In genomic region chr3:100075731-100076543, GRCh38 we compare ENCODE assay signal across 16 cellular contexts. TPM values are rescaled to one million over a fixed set of nuclear protein-coding genes. Genes with fewer than 3 reads are reported as not detected.
DNase-seq lines count a peak whose midpoint lies in the region; ATAC-seq and TF ChIP-seq lines count a peak whose summit lies in the region.
"Had no signal": no experiment of that assay in that cellular context is flagged by ENCODE, and none has a peak within 500 bp of the region (broad histone marks: within the 10 kb centered on the region; RNA-seq: fewer than 3 reads in every experiment).

No MANE protein-coding gene starts in this region.

- TF ChIP-seq CTCF in lower lobe of right lung (IDR thresholded peaks at IDR 0.05), result no peak
- no peak for TF ChIP-seq CTCF in tibial nerve (IDR thresholded peaks at IDR 0.05)

- peak overlapping the region; percentile 54 for H3K27ac Mint-ChIP-seq in activated naive CD8-positive, alpha-beta T cell
- no peak overlapping the region for H3K27ac Mint-ChIP-seq in activated naive CD8-positive, alpha-beta T cell treated with anti-CD3 and anti-CD28 coated beads, Interleukin-2, amount 50 U/mL, for 24 hours
- peak overlapping the region; percentile 46 for H3K27ac Mint-ChIP-seq in activated T-helper 1 cell treated with anti-CD3 and anti-CD28 coated beads, Interleukin-12 subunit alpha, Interleukin-12 subunit beta, Interleukin-2, Interleukin-4 antibody, amounts not matched to agents 30 ng/mL and 10 ng/mL and 1 ng/mL, durations not matched to agents 14 hours and 24 hours and 36 hours
- H3K27ac Mint-ChIP-seq: GM23338 had no signal

- H3K4me3 ChIP-seq in lower lobe of right lung (no peak overlapping the region), urinary bladder (ENCODE audit: low read depth, low read length) (no peak overlapping the region), tibial nerve (no peak overlapping the region)
- H3K4me3 ChIP-seq: GM23338, SK-N-MC had no signal

- H3K27ac ChIP-seq in lower lobe of right lung, result peak overlapping the region; percentile 27
- H3K27ac ChIP-seq in urinary bladder (ENCODE audit: low read depth), result peak overlapping the region; percentile 5
- no peak overlapping the region for H3K27ac ChIP-seq in tibial nerve
- H3K27ac ChIP-seq: SK-N-MC had no signal

- 43% methylated on average over 4 of the region's 4 CpGs for WGBS in urinary bladder
- 76 to 90% methylated on average over 4 of the region's 4 CpGs for WGBS in tibial nerve, 2 donors

- intact Hi-C loops in activated T-helper 1 cell treated with anti-CD3 and anti-CD28 coated beads, Interleukin-12 subunit alpha, Interleukin-12 subunit beta, Interleukin-2, Interleukin-4 antibody, amounts not matched to agents 30 ng/mL and 10 ng/mL and 1 ng/mL, durations not matched to agents 14 hours and 24 hours and 36 hours (cut with micrococcal nuclease), result loop anchor here (1.0 kb wide), 1 partner anchor 8 kb away; no protein-coding TSS in a partner anchor
- intact Hi-C loops in lower lobe of right lung (cut with DNase I), result no loop called here

- H3K4me3 Mint-ChIP-seq in activated naive CD8-positive, alpha-beta T cell, result no peak overlapping the region
- no peak overlapping the region for H3K4me3 Mint-ChIP-seq in activated naive CD8-positive, alpha-beta T cell treated with anti-CD3 and anti-CD28 coated beads, Interleukin-2, amount 50 U/mL, for 24 hours
- H3K4me3 Mint-ChIP-seq in activated T-helper 1 cell treated with anti-CD3 and anti-CD28 coated beads, Interleukin-12 subunit alpha, Interleukin-12 subunit beta, Interleukin-2, Interleukin-4 antibody, amounts not matched to agents 30 ng/mL and 10 ng/mL and 1 ng/mL, durations not matched to agents 14 hours and 24 hours and 36 hours, result peak overlapping the region; percentile 21
- H3K4me3 Mint-ChIP-seq: GM23338 had no signal

- no peak for TF ChIP-seq POLR2A in tibial nerve (IDR thresholded peaks at IDR 0.05)

- H3K9me3 ChIP-seq in lower lobe of right lung (no peaks in the 10 kb centered on the region), tibial nerve (no peaks in the 10 kb centered on the region)

- DNase-seq in activated naive CD8-positive, alpha-beta T cell treated with anti-CD3 and anti-CD28 coated beads, Interleukin-2, amount 50 U/mL, for 24 hours, result no peak
- DNase-seq in activated T-helper 1 cell treated with anti-CD3 and anti-CD28 coated beads, Interleukin-12 subunit alpha, Interleukin-12 subunit beta, Interleukin-2, Interleukin-4 antibody, amounts not matched to agents 30 ng/mL and 10 ng/mL and 1 ng/mL, durations not matched to agents 14 hours and 24 hours and 36 hours (ENCODE audit: low spot score), result no peak
- DNase-seq in lower lobe of right lung (no peak), tibial nerve (ENCODE audit: low spot score in 2 of 2) (no peak)
- no peak for DNase-seq in activated CD4-positive, CD25-positive, alpha-beta regulatory T cell (lab: John Stamatoyannopoulos, UW)
- DNase-seq: activated CD4-positive, CD25-positive, alpha-beta regulatory T cell treated with anti-CD3 and anti-CD28 coated beads, Interleukin-2, amount 50 U/mL, for 72 hours; activated gamma-delta T cell treated with Interleukin-2 at 50 U/mL for 16 hours; DMS79; NCI-H1092 treated with DMSO at 0.1 percent for 48 hours; NCI-H69; stimulated activated CD4-positive, alpha-beta T cell treated with anti-CD3 and anti-CD28 coated beads, Interleukin-15, amount 100 ng/mL, for 24 hours had no signal

- peaks cover 52% of the 10 kb centered on the region for H3K4me1 Mint-ChIP-seq in activated naive CD8-positive, alpha-beta T cell (ENCODE audit: low read depth)
- H3K4me1 Mint-ChIP-seq in activated naive CD8-positive, alpha-beta T cell treated with anti-CD3 and anti-CD28 coated beads, Interleukin-2, amount 50 U/mL, for 24 hours, result peaks cover 52% of the 10 kb centered on the region
- peaks cover 58% of the 10 kb centered on the region for H3K4me1 Mint-ChIP-seq in activated T-helper 1 cell treated with anti-CD3 and anti-CD28 coated beads, Interleukin-12 subunit alpha, Interleukin-12 subunit beta, Interleukin-2, Interleukin-4 antibody, amounts not matched to agents 30 ng/mL and 10 ng/mL and 1 ng/mL, durations not matched to agents 14 hours and 24 hours and 36 hours (ENCODE audit: low read depth)

- peaks cover 9% of the 10 kb centered on the region for H3K36me3 Mint-ChIP-seq in activated naive CD8-positive, alpha-beta T cell
- peaks cover 1% of the 10 kb centered on the region for H3K36me3 Mint-ChIP-seq in activated naive CD8-positive, alpha-beta T cell treated with anti-CD3 and anti-CD28 coated beads, Interleukin-2, amount 50 U/mL, for 24 hours (ENCODE audit: low read depth)
- H3K36me3 Mint-ChIP-seq in activated T-helper 1 cell treated with anti-CD3 and anti-CD28 coated beads, Interleukin-12 subunit alpha, Interleukin-12 subunit beta, Interleukin-2, Interleukin-4 antibody, amounts not matched to agents 30 ng/mL and 10 ng/mL and 1 ng/mL, durations not matched to agents 14 hours and 24 hours and 36 hours (ENCODE audit: low read depth), result peaks cover 15% of the 10 kb centered on the region

- H3K4me1 ChIP-seq in lower lobe of right lung (peaks cover 38% of the 10 kb centered on the region), urinary bladder (ENCODE audit: insufficient read depth) (peaks cover 1% of the 10 kb centered on the region), tibial nerve (peaks cover 0 to 21% (median 5%) of the 10 kb centered on the region in 4 donors)

- H3K36me3 ChIP-seq in lower lobe of right lung (no peaks in the 10 kb centered on the region), urinary bladder (ENCODE audit: insufficient read depth) (no peaks in the 10 kb centered on the region), tibial nerve (no peaks in the 10 kb centered on the region)

- H3K27me3 ChIP-seq in lower lobe of right lung (ENCODE audit: low read depth) (no peaks in the 10 kb centered on the region), tibial nerve (no peaks in the 10 kb centered on the region)

- ATAC-seq in activated naive CD8-positive, alpha-beta T cell treated with anti-CD3 and anti-CD28 coated beads, Interleukin-2, amount 50 U/mL, for 24 hours, result no peak
- ATAC-seq in lower lobe of right lung, result no peak
- ATAC-seq in HG02852 (IDR thresholded peaks at IDR 0.05; ENCODE audit: unreplicated experiment), result no peak
- ATAC-seq: GM23338 had no signal

- no peaks in the 10 kb centered on the region for H3K27me3 Mint-ChIP-seq in activated naive CD8-positive, alpha-beta T cell
- no peaks in the 10 kb centered on the region for H3K27me3 Mint-ChIP-seq in activated naive CD8-positive, alpha-beta T cell treated with anti-CD3 and anti-CD28 coated beads, Interleukin-2, amount 50 U/mL, for 24 hours
- H3K27me3 Mint-ChIP-seq in activated T-helper 1 cell treated with anti-CD3 and anti-CD28 coated beads, Interleukin-12 subunit alpha, Interleukin-12 subunit beta, Interleukin-2, Interleukin-4 antibody, amounts not matched to agents 30 ng/mL and 10 ng/mL and 1 ng/mL, durations not matched to agents 14 hours and 24 hours and 36 hours (ENCODE audit: insufficient read depth), result no peaks in the 10 kb centered on the region

- no peaks in the 10 kb centered on the region for H3K9me3 Mint-ChIP-seq in activated naive CD8-positive, alpha-beta T cell (ENCODE audit: low read depth)
- no peaks in the 10 kb centered on the region for H3K9me3 Mint-ChIP-seq in activated naive CD8-positive, alpha-beta T cell treated with anti-CD3 and anti-CD28 coated beads, Interleukin-2, amount 50 U/mL, for 24 hours
- peaks cover 8% of the 10 kb centered on the region for H3K9me3 Mint-ChIP-seq in activated T-helper 1 cell treated with anti-CD3 and anti-CD28 coated beads, Interleukin-12 subunit alpha, Interleukin-12 subunit beta, Interleukin-2, Interleukin-4 antibody, amounts not matched to agents 30 ng/mL and 10 ng/mL and 1 ng/mL, durations not matched to agents 14 hours and 24 hours and 36 hours
- H3K9me3 Mint-ChIP-seq: GM23338 had no signal

- TF ChIP-seq EP300 in tibial nerve (IDR thresholded peaks at IDR 0.05), result no peak

RNA-seq across cellular contexts. Expression of gene FILIP1L, which starts 38.4 kb away (rescaled TPM):
- 2.0 and 2.9 TPM in 2 replicates for total RNA-seq in activated T-helper 1 cell treated with anti-CD3 and anti-CD28 coated beads, Interleukin-12 subunit alpha, Interleukin-12 subunit beta, Interleukin-2, Interleukin-4 antibody, amounts not matched to agents 30 ng/mL and 10 ng/mL and 1 ng/mL, durations not matched to agents 14 hours and 24 hours and 36 hours
- total RNA-seq in lower lobe of right lung (25.0 TPM), urinary bladder (103 TPM), tibial nerve (10 to 100 TPM; 26.7 to 46.3 (median 30.8) TPM)
- 75.1 TPM for polyA plus RNA-seq in urinary bladder
- total RNA-seq: GM23338 had no signal

Comparison
In these comparisons a context has a peak if more than half of its experiments do, and no peak if none do; other contexts are left out.
1. H3K27ac ChIP-seq: peak in lower lobe of right lung (single experiment) and urinary bladder (single experiment); none in tibial nerve (0 of 4).